Comparison of ENCODE assay signal across 17 cellular contexts in the genomic region with DNA sequence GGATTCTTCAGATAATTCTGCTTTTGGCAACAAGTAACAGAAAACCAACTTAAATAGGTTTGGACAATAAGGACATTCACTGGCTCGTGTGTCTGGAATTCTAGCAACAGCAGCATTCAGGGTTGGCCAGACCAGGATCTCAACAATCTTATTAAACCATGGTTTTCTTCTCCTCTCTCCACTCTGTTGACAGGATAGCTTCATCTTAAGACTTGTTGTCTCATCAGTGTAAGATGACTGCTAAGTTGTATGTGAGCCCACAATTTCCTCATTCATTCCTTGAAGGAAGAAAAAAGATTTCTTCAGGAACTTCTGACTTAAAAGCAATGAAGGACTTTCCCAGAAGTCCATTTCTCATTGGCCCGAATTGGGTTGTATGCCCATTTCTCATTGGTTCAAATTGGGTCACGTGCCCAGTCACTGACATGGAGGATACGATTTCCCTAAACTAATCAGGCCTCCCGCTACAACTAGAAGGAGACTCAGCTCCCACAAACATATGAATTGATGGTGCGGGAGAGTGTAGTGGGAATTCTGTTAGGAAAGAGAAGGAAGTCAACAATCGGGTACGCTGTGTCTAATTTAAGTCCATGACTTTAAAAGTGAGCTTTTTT.
A peak's percentile ranks its signal among the peaks of the same experiment; 100 is the strongest.
DNase-seq lines count a peak whose midpoint lies in the region; ATAC-seq and TF ChIP-seq lines count a peak whose summit lies in the region.
"Had no signal": no experiment of that assay in that cellular context is flagged by ENCODE, and none has a peak within 500 bp of the region (broad histone marks: within the 10 kb centered on the region; RNA-seq: fewer than 3 reads in every experiment).

No MANE protein-coding gene starts in this region.

- intact Hi-C loops in adrenal gland (cut with DNase I) = no loop called here
- intact Hi-C loops in tibial artery (cut with DNase I; ENCODE audit: low total_unique reads) = no loop called here

- H3K27me3 Mint-ChIP-seq in nephron (ENCODE audit: low read depth) (peaks cover 14% of the 10 kb centered on the region), endothelial cell (ENCODE audit: unreplicated experiment) (no peaks in the 10 kb centered on the region)
- H3K27me3 Mint-ChIP-seq in activated T-cell treated with anti-CD3 and anti-CD28 coated beads, Interleukin-2, amount 50 U/mL, for 72 hours (ENCODE audit: low read depth) = peaks cover 57% of the 10 kb centered on the region

- no peaks in the 10 kb centered on the region for H3K27me3 ChIP-seq in adrenal gland
- H3K27me3 ChIP-seq in tibial artery = no peaks in the 10 kb centered on the region
- H3K27me3 ChIP-seq: ovary had no signal

- no peak for TF ChIP-seq CTCF in adrenal gland (IDR thresholded peaks at IDR 0.05)
- TF ChIP-seq CTCF in fibroblast of pulmonary artery (IDR thresholded peaks at IDR 0.05; ENCODE audit: low read length, missing control alignments) = no peak
- TF ChIP-seq CTCF in nephron (IDR thresholded peaks at IDR 0.05; ENCODE audit: unreplicated experiment in 3 of 3) = no peak
- TF ChIP-seq CTCF in tibial artery (IDR thresholded peaks at IDR 0.05) = no peak
- no peak for TF ChIP-seq CTCF in endothelial cell (IDR thresholded peaks at IDR 0.05; ENCODE audit: unreplicated experiment)

- no peak for ATAC-seq in activated T-cell treated with anti-CD3 and anti-CD28 coated beads, Interleukin-2, amount 50 U/mL, for 72 hours (replicated peaks in 1 of 2)

- H3K4me1 Mint-ChIP-seq in nephron = peaks cover 52% of the 10 kb centered on the region
- peaks cover 11% of the 10 kb centered on the region for H3K4me1 Mint-ChIP-seq in endothelial cell (ENCODE audit: unreplicated experiment)
- H3K4me1 Mint-ChIP-seq in activated T-cell treated with anti-CD3 and anti-CD28 coated beads, Interleukin-2, amount 50 U/mL, for 72 hours (ENCODE audit: low read depth) = peaks cover 7% of the 10 kb centered on the region

- H3K36me3 ChIP-seq in adrenal gland (replicated peaks in 1 of 2) = no peaks in the 10 kb centered on the region
- H3K36me3 ChIP-seq in tibial artery = no peaks in the 10 kb centered on the region
- H3K36me3 ChIP-seq: ovary, WERI-Rb-1 had no signal

- no peak for TF ChIP-seq POLR2A in adrenal gland (IDR thresholded peaks at IDR 0.05)

- H3K4me3 ChIP-seq in adrenal gland = no peak overlapping the region
- H3K4me3 ChIP-seq in fibroblast of pulmonary artery (replicated peaks; ENCODE audit: low read depth, low read length) = no peak overlapping the region
- no peak overlapping the region for H3K4me3 ChIP-seq in tibial artery
- H3K4me3 ChIP-seq: ovary had no signal

- peaks cover 25 to 37% of the 10 kb centered on the region in 2 donors for H3K4me1 ChIP-seq in adrenal gland (replicated peaks in 1 of 2)
- H3K4me1 ChIP-seq in tibial artery = peaks cover 0 to 55% (median 34%) of the 10 kb centered on the region in 4 donors

- H3K9me3 Mint-ChIP-seq in nephron (no peaks in the 10 kb centered on the region), endothelial cell (ENCODE audit: unreplicated experiment) (no peaks in the 10 kb centered on the region)
- no peaks in the 10 kb centered on the region for H3K9me3 Mint-ChIP-seq in activated T-cell treated with anti-CD3 and anti-CD28 coated beads, Interleukin-2, amount 50 U/mL, for 72 hours

- H3K27ac ChIP-seq in adrenal gland = peak overlapping the region; percentile 50 to 79 (median 71)
- H3K27ac ChIP-seq in tibial artery = peak overlapping the region; percentile 66 to 67
- H3K27ac ChIP-seq: WERI-Rb-1 had no signal

- H3K4me3 Mint-ChIP-seq in nephron (no peak overlapping the region), endothelial cell (ENCODE audit: unreplicated experiment) (no peak overlapping the region)
- no peak overlapping the region for H3K4me3 Mint-ChIP-seq in activated T-cell treated with anti-CD3 and anti-CD28 coated beads, Interleukin-2, amount 50 U/mL, for 72 hours

- DNase-seq in adrenal gland (no peak), fibroblast of pulmonary artery (ENCODE audit: low read depth) (peak; percentile 73), tibial artery (no peak), endothelial cell (ENCODE audit: low spot score) (no peak), mucosa of gallbladder (ENCODE audit: low spot score) (no peak), AG08395 (ENCODE audit: low spot score) (no peak)
- DNase-seq in activated T-cell treated with anti-CD3 and anti-CD28 coated beads, Interleukin-2, amount 50 U/mL, for 72 hours = no peak
- DNase-seq: activated CD8-positive, alpha-beta memory T cell treated with anti-CD3 and anti-CD28 coated beads for 24 hours; activated effector memory CD4-positive, alpha-beta T cell treated with Interleukin-2 at 50 U/mL for 16 hours; dermis blood vessel endothelial cell; DMS153; NCI-H2029 treated with DMSO at 0.1 percent for 48 hours; NCI-H526; stimulated activated CD4-positive, alpha-beta T cell treated with anti-CD3 and anti-CD28 coated beads, Interleukin-15, amount 100 ng/mL, for 24 hours; WERI-Rb-1 had no signal

- H3K27ac Mint-ChIP-seq in nephron = peak overlapping the region; percentile 64 to 89 (median 87)
- H3K27ac Mint-ChIP-seq in endothelial cell (ENCODE audit: unreplicated experiment) = no peak overlapping the region
- no peak overlapping the region for H3K27ac Mint-ChIP-seq in activated T-cell treated with anti-CD3 and anti-CD28 coated beads, Interleukin-2, amount 50 U/mL, for 72 hours

- no peaks in the 10 kb centered on the region for H3K9me3 ChIP-seq in adrenal gland (replicated peaks in 1 of 3)
- H3K9me3 ChIP-seq in tibial artery = no peaks in the 10 kb centered on the region
- H3K9me3 ChIP-seq: ovary had no signal

- H3K36me3 Mint-ChIP-seq in nephron (ENCODE audit: low read depth) (no peaks in the 10 kb centered on the region), endothelial cell (ENCODE audit: low read depth, unreplicated experiment) (no peaks in the 10 kb centered on the region)
- H3K36me3 Mint-ChIP-seq in activated T-cell treated with anti-CD3 and anti-CD28 coated beads, Interleukin-2, amount 50 U/mL, for 72 hours (ENCODE audit: insufficient read depth in 2 of 2) = no peaks in the 10 kb centered on the region

- 75 to 86% (median 85%) methylated on average over 8 of the region's 8 CpGs for WGBS in adrenal gland, 4 donors

Comparison
In these comparisons a context has a peak if more than half of its experiments do, and no peak if none do; other contexts are left out.
1. H3K27ac Mint-ChIP-seq: peak in nephron (3 of 3); none in endothelial cell (single experiment) and activated T-cell treated with anti-CD3 and anti-CD28 coated beads, Interleukin-2, amount 50 U/mL, for 72 hours (single experiment).